In the genomic region with DNA sequence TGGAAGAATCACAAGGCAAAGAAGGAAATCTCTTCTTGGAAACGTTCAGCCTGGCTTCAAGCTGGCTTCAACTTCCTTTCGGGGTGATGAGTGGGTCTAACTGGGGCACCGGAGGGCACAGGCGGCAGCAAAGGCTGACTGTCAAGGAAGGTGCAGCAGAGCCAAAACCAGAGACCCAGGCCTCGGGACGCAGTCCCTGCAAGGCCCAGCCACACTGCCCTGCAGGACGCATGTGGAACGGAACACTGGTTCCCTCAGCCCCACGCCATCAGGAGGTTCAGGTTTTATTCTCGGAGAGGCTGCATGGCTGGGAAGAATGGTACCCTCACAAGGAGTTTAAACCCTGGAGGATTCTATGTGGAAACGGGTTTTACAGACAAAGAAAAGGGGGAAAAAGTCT, we compare ENCODE assay signal across 16 cellular contexts.
DNase-seq lines count a peak whose midpoint lies in the region; ATAC-seq and TF ChIP-seq lines count a peak whose summit lies in the region.
"Had no signal": no experiment of that assay in that cellular context is flagged by ENCODE, and none has a peak within 500 bp of the region (broad histone marks: within the 10 kb centered on the region; RNA-seq: fewer than 3 reads in every experiment).

No MANE protein-coding gene starts in this region.

- no peak for TF ChIP-seq POLR2A in sigmoid colon (IDR thresholded peaks at IDR 0.05)

- H3K4me2 ChIP-seq in BLaER1 treated with 17β-estradiol and CSF1 and Interleukin-3, amounts not matched to agents 10 nM and 100 nM, result peak overlapping the region; percentile 52 to 99 (median 88)
- no peak overlapping the region for H3K4me2 ChIP-seq in GM23338
- H3K4me2 ChIP-seq: A549 had no signal

- H3K4me1 ChIP-seq in BLaER1 treated with 17β-estradiol and CSF1 and Interleukin-3, amounts not matched to agents 10 nM and 100 nM, result peaks cover 80 to 98% (median 92%) of the 10 kb centered on the region in 10 experiments
- H3K4me1 ChIP-seq in GM23338 (ENCODE audit: insufficient read depth) (no peaks in the 10 kb centered on the region; the same call in 1 of the 2 replicates), sigmoid colon (peaks cover 0 to 86% (median 60%) of the 10 kb centered on the region in 4 donors)
- H3K4me1 ChIP-seq: A549, HAP-1 had no signal

- H3K27ac ChIP-seq in BLaER1 treated with 17β-estradiol and CSF1 and Interleukin-3, amounts not matched to agents 10 nM and 100 nM, result peak overlapping the region in 5 of 11 experiments; percentile 2 to 54 (median 21); a peak in 5 of 22 replicates
- no peak overlapping the region for H3K27ac ChIP-seq in GM23338 (ENCODE audit: low read depth)
- H3K27ac ChIP-seq in sigmoid colon, result peak overlapping the region in 1 of 4 donors; percentile 33
- H3K27ac ChIP-seq: A549 had no signal

- no peak overlapping the region for H3K4me3 ChIP-seq in BLaER1 treated with 17β-estradiol and CSF1 and Interleukin-3, amounts not matched to agents 10 nM and 100 nM
- no peak overlapping the region for H3K4me3 ChIP-seq in GM23338
- no peak overlapping the region for H3K4me3 ChIP-seq in sigmoid colon
- H3K4me3 ChIP-seq: A549, HAP-1 had no signal

- H3K36me3 ChIP-seq in BLaER1 treated with 17β-estradiol and CSF1 and Interleukin-3, amounts not matched to agents 10 nM and 100 nM, result 0 out of 22 replicates have a peak, but pooled peaks cover 0 to 8% (median 0%) of the 10 kb centered on the region in 11 experiments
- H3K36me3 ChIP-seq in GM23338 (ENCODE audit: insufficient read depth) (no peaks in the 10 kb centered on the region), sigmoid colon (peaks cover 0 to 19% (median 3%) of the 10 kb centered on the region in 4 donors)
- H3K36me3 ChIP-seq: HAP-1 had no signal

- no peak for DNase-seq in GM23338 (ENCODE audit: low spot score)
- peak; percentile 37 for DNase-seq in sigmoid colon
- no peak for DNase-seq in SK-N-DZ (ENCODE audit: low spot score)
- DNase-seq in T1000 (lab: John Stamatoyannopoulos, UW), result no peak
- DNase-seq: C1 segment of cervical spinal cord, NCI-H1694 treated with DMSO at 0.1 percent for 48 hours, NCI-H2107, NCI-H2227 treated with DMSO at 0.1 percent for 48 hours, NCI-H774, OCI-M1, SIG-M5 had no signal

- 90 to 95% methylated on average over 11 of the region's 11 CpGs for WGBS in sigmoid colon, 2 donors

- no peaks in the 10 kb centered on the region for H3K27me3 ChIP-seq in BLaER1 treated with 17β-estradiol and CSF1 and Interleukin-3, amounts not matched to agents 10 nM and 100 nM
- H3K27me3 ChIP-seq in GM23338 (ENCODE audit: insufficient read depth) (no peaks in the 10 kb centered on the region), sigmoid colon (no peaks in the 10 kb centered on the region)

- H3F3A ChIP-seq in GM23338 (replicated peaks; ENCODE audit: low read depth), result no peaks in the 10 kb centered on the region

- H3K36me3 Mint-ChIP-seq in GM23338 (ENCODE audit: low read depth), result no peaks in the 10 kb centered on the region
- peaks cover 17% of the 10 kb centered on the region for H3K36me3 Mint-ChIP-seq in activated T-helper 17 cell treated with anti-CD3 and anti-CD28 coated beads, Interleukin-2, amount 50 U/mL, for 72 hours (ENCODE audit: low read depth)

- H3K9me3 Mint-ChIP-seq in GM23338, result no peaks in the 10 kb centered on the region
- H3K9me3 Mint-ChIP-seq in activated T-helper 17 cell treated with anti-CD3 and anti-CD28 coated beads, Interleukin-2, amount 50 U/mL, for 72 hours, result no peaks in the 10 kb centered on the region

- no peaks in the 10 kb centered on the region for H3K9me3 ChIP-seq in BLaER1 treated with 17β-estradiol and CSF1 and Interleukin-3, amounts not matched to agents 10 nM and 100 nM (replicated peaks in 1 of 11)
- no peaks in the 10 kb centered on the region for H3K9me3 ChIP-seq in sigmoid colon
- H3K9me3 ChIP-seq: A549, HAP-1 had no signal

- TF ChIP-seq EP300 in sigmoid colon (IDR thresholded peaks at IDR 0.05), result no peak

- H3K27me3 Mint-ChIP-seq in GM23338 (ENCODE audit: insufficient read depth, low read depth, poor library complexity), result peaks cover 8% of the 10 kb centered on the region
- H3K27me3 Mint-ChIP-seq in activated T-helper 17 cell treated with anti-CD3 and anti-CD28 coated beads, Interleukin-2, amount 50 U/mL, for 72 hours, result no peaks in the 10 kb centered on the region

- H3K9me2 ChIP-seq in GM23338 (ENCODE audit: insufficient read depth), result no peaks in the 10 kb centered on the region

- H3K9ac ChIP-seq in BLaER1 treated with 17β-estradiol and CSF1 and Interleukin-3, amounts not matched to agents 10 nM and 100 nM, result 0 out of 22 replicates have a peak overlapping the region, but pooled peaks of 2 of the 11 experiments have one; percentile 2 to 12

- no peak overlapping the region for H2AFZ ChIP-seq in GM23338

- peaks cover 68% of the 10 kb centered on the region for H3K79me2 ChIP-seq in GM23338 (replicated peaks; ENCODE audit: insufficient read depth)

- H4K20me1 ChIP-seq in BLaER1 treated with 17β-estradiol and CSF1 and Interleukin-3, amounts not matched to agents 10 nM and 100 nM, result peaks cover 0 to 97% (median 30%) of the 10 kb centered on the region in 11 experiments; a peak in 15 of 22 replicates
- H4K20me1 ChIP-seq in GM23338 (replicated peaks; ENCODE audit: insufficient read depth), result peaks cover 12% of the 10 kb centered on the region; the same call in 1 of the 2 replicates

- peaks cover 27% of the 10 kb centered on the region for H3K4me1 Mint-ChIP-seq in GM23338
- peaks cover 36% of the 10 kb centered on the region for H3K4me1 Mint-ChIP-seq in activated T-helper 17 cell treated with anti-CD3 and anti-CD28 coated beads, Interleukin-2, amount 50 U/mL, for 72 hours

- no peak overlapping the region for H3K4me3 Mint-ChIP-seq in GM23338
- peak overlapping the region; percentile 63 for H3K4me3 Mint-ChIP-seq in activated T-helper 17 cell treated with anti-CD3 and anti-CD28 coated beads, Interleukin-2, amount 50 U/mL, for 72 hours

- TF ChIP-seq CTCF in GM23338 (conservative IDR thresholded peaks at IDR 0.05; ENCODE audit: low read depth in 2 of 2) (no peak), sigmoid colon (IDR thresholded peaks at IDR 0.05) (no peak)

- ATAC-seq in GM23338 (peak; percentile 25; the same call in 1 of the 3 replicates), HG02840 (IDR thresholded peaks at IDR 0.05; ENCODE audit: low FRiP score, unreplicated experiment) (no peak)
- ATAC-seq in activated T-helper 17 cell treated with anti-CD3 and anti-CD28 coated beads, Interleukin-2, amount 50 U/mL, for 72 hours (replicated peaks), result no peak
- ATAC-seq: A549 had no signal

- H3K27ac Mint-ChIP-seq in GM23338, result 0 out of 2 replicates have a peak overlapping the region, but pooled peaks have one; percentile 59
- no peak overlapping the region for H3K27ac Mint-ChIP-seq in activated T-helper 17 cell treated with anti-CD3 and anti-CD28 coated beads, Interleukin-2, amount 50 U/mL, for 72 hours

- intact Hi-C loops in sigmoid colon (cut with DNase I), result no loop called here

TF ChIP-seq in GM23338, 12 proteins besides CTCF, POLR2A, EP300 and RAD21 (continues in another document):
- TF ChIP-seq CREB1 (CRISPR knock-in tag; IDR thresholded peaks at IDR 0.05; ENCODE audit: low read depth) (no peak), EZH2 (IDR thresholded peaks at IDR 0.05; ENCODE audit: low read depth, unreplicated experiment) (no peak), JUNB (IDR thresholded peaks at IDR 0.05; ENCODE audit: unreplicated experiment) (no peak), ZNF331 (CRISPR knock-in tag; IDR thresholded peaks at IDR 0.05; ENCODE audit: low read depth) (no peak), EZH2phosphoT487 (IDR thresholded peaks at IDR 0.05; ENCODE audit: unreplicated experiment) (no peak), NANOG (IDR thresholded peaks at IDR 0.05; ENCODE audit: borderline replicate concordance) (no peak), STAT1 (IDR thresholded peaks at IDR 0.05; ENCODE audit: unreplicated experiment) (no peak), POLR2AphosphoS5 (IDR thresholded peaks at IDR 0.05; ENCODE audit: low read depth) (no peak)
